ENCODE assay signal across 8 cellular contexts in genomic region chr22:31291403-31291715, GRCh38. TPM values are rescaled to one million over a fixed set of nuclear protein-coding genes. Genes with fewer than 3 reads are reported as not detected.
A peak's percentile ranks its signal among the peaks of the same experiment; 100 is the strongest.
DNase-seq lines count a peak whose midpoint lies in the region; ATAC-seq and TF ChIP-seq lines count a peak whose summit lies in the region.

No MANE protein-coding gene starts in this region.

- H3K4me1 ChIP-seq in Loucy (ENCODE audit: insufficient read depth, low read length, poor library complexity, severe bottlenecking) = peaks cover 51% of the 10 kb centered on the region
- H3K4me1 ChIP-seq in mucosa of stomach (ENCODE audit: control insufficient read depth, insufficient read depth, low read length) = peaks cover 34% of the 10 kb centered on the region

- no peak for TF ChIP-seq POLR2A in GM18505 (IDR thresholded peaks at IDR 0.05; ENCODE audit: borderline replicate concordance, extremely low read depth, insufficient read depth, insufficient read length)

- no peak for DNase-seq in AG04450 (ENCODE audit: low read depth, low spot score)
- DNase-seq in dermis blood vessel endothelial cell = peak; percentile 19
- DNase-seq in GM19240 (ENCODE audit: insufficient read length, low spot score) = no peak
- DNase-seq in SK-N-DZ (ENCODE audit: low spot score) = no peak

- H3K79me2 ChIP-seq in Loucy (ENCODE audit: insufficient read depth, low read length) = peaks cover 24% of the 10 kb centered on the region; the same call in 1 of the 2 replicates

- H2AFZ ChIP-seq in Loucy (ENCODE audit: low read length) = peak overlapping the region; percentile 79; the same call in 1 of the 2 replicates

- TF ChIP-seq CTCF in AG04450 (IDR thresholded peaks at IDR 0.05; ENCODE audit: low read depth, low read length) (no peak), Loucy (conservative IDR thresholded peaks at IDR 0.05; ENCODE audit: low read length) (no peak)

- H3K4me3 ChIP-seq in AG04450 (ENCODE audit: low read depth, low read length) = peak overlapping the region; percentile 87
- peak overlapping the region; percentile 87 for H3K4me3 ChIP-seq in Loucy (ENCODE audit: low read length, poor library complexity, severe bottlenecking)
- peak overlapping the region; percentile 66 for H3K4me3 ChIP-seq in mucosa of stomach (ENCODE audit: low read length)

- H3K27me3 ChIP-seq in AG04450 (ENCODE audit: control insufficient read depth, insufficient read depth, low read length) (no peaks in the 10 kb centered on the region), Loucy (ENCODE audit: insufficient read depth, low read length, poor library complexity, severe bottlenecking) (no peaks in the 10 kb centered on the region), mucosa of stomach (ENCODE audit: control insufficient read depth, insufficient read depth, low read length) (no peaks in the 10 kb centered on the region)

- H3K36me3 ChIP-seq in Loucy (ENCODE audit: insufficient read depth, low read length) (no peaks in the 10 kb centered on the region), mucosa of stomach (ENCODE audit: control insufficient read depth, insufficient read depth, low read length) (peaks cover 3% of the 10 kb centered on the region)

- H3K9me2 ChIP-seq in Loucy (replicated peaks; ENCODE audit: low read depth, low read length) = no peaks in the 10 kb centered on the region

- peak overlapping the region; percentile 11 for H3K27ac ChIP-seq in AG04450 (ENCODE audit: low read depth, low read length)

- no peaks in the 10 kb centered on the region for H3K9me3 ChIP-seq in AG04450 (ENCODE audit: control insufficient read depth, insufficient read depth, low read length)
- H3K9me3 ChIP-seq in Loucy (ENCODE audit: insufficient read depth, low read depth, low read length) = no peaks in the 10 kb centered on the region
- H3K9me3 ChIP-seq in mucosa of stomach (ENCODE audit: control insufficient read depth, low read length) = no peaks in the 10 kb centered on the region

- H3K4me2 ChIP-seq in Loucy (ENCODE audit: low read depth, low read length, poor library complexity, severe bottlenecking) = peak overlapping the region; percentile 95

- no peaks in the 10 kb centered on the region for H4K20me1 ChIP-seq in Loucy (ENCODE audit: insufficient read depth, low read length, poor library complexity, severe bottlenecking)

- H3F3A ChIP-seq in Loucy (ENCODE audit: low read depth) = peaks cover 7% of the 10 kb centered on the region; the same call in 1 of the 2 replicates

- POLR2A ChIA-PET in AG04450 (lab: Yijun Ruan, JAX) = interaction anchor here (1.2 kb wide), 1 partner anchor 43 kb away, joined by 6 read pairs; no protein-coding TSS in a partner anchor

- ATAC-seq in GM21526 (IDR thresholded peaks at IDR 0.05; ENCODE audit: low FRiP score, unreplicated experiment) (no peak), GM18505 (IDR thresholded peaks at IDR 0.05; ENCODE audit: unreplicated experiment) (no peak)

- CTCF ChIA-PET in AG04450 (lab: Charles Lee) = interaction anchor here (1.2 to 2.4 kb wide), 4 partner anchors 18 to 114 kb away, joined by 3 to 17 read pairs (median 3); no protein-coding TSS in a partner anchor

- peak overlapping the region; percentile 76 for H3K9ac ChIP-seq in Loucy (ENCODE audit: low read depth, low read length, poor library complexity, severe bottlenecking)
- peak overlapping the region; percentile 83 for H3K9ac ChIP-seq in mucosa of stomach (ENCODE audit: low read length)

RNA-seq across cellular contexts. Expression of gene PIK3IP1, which starts 0.9 kb away (rescaled TPM):
- polyA plus RNA-seq in AG04450 (2011; rRNA removed) = 23.3 and 23.8 TPM in 2 replicates
- 15.6 and 22.2 TPM in 2 replicates for polyA minus RNA-seq in AG04450 (2011; rRNA and poly(A)+ RNA removed)
- 15.4 and 17.2 TPM in 2 replicates for total RNA-seq in dermis blood vessel endothelial cell
- polyA plus RNA-seq in SK-N-DZ (2014; cell fraction: cytosol; rRNA removed) = 9.4 and 10.6 TPM in 2 replicates
- 10.7 and 12.1 TPM in 2 replicates for polyA plus RNA-seq in SK-N-DZ (2014; cell fraction: nucleus; rRNA removed)

RNA-seq across cellular contexts. Expression of gene PATZ1, which starts 54.8 kb away (rescaled TPM):
- polyA plus RNA-seq in AG04450 (2011; rRNA removed) = 9.9 and 13.3 TPM in 2 replicates
- polyA minus RNA-seq in AG04450 (2011; rRNA and poly(A)+ RNA removed) = 24.5 and 26.7 TPM in 2 replicates
- total RNA-seq in dermis blood vessel endothelial cell = 17.0 and 20.3 TPM in 2 replicates
- 33.7 and 43.1 TPM in 2 replicates for polyA plus RNA-seq in SK-N-DZ (2014; cell fraction: cytosol; rRNA removed)
- 37.7 and 39.1 TPM in 2 replicates for polyA plus RNA-seq in SK-N-DZ (2014; cell fraction: nucleus; rRNA removed)
